14 cellular contexts compared by ENCODE assay signal in genomic region chr9:133656211-133657119, GRCh38. TPM values are rescaled to one million over a fixed set of nuclear protein-coding genes. Genes with fewer than 3 reads are reported as not detected.
DNase-seq lines count a peak whose midpoint lies in the region; ATAC-seq lines count a peak whose summit lies in the region.
"Had no signal": no experiment of that assay in that cellular context is flagged by ENCODE, and none has a peak within 500 bp of the region (broad histone marks: within the 10 kb centered on the region; RNA-seq: fewer than 3 reads in every experiment).

No MANE protein-coding gene starts in this region.

- DNase-seq in DMS79 treated with DMSO at 0.1 percent for 48 hours (lab: John Stamatoyannopoulos, UW) (peak; percentile 87), ureter (ENCODE audit: low spot score) (no peak), OCI-M2 (lab: John Stamatoyannopoulos, UW; ENCODE audit: unreplicated experiment) (no peak)
- DNase-seq in activated CD4-positive, alpha-beta T cell treated with anti-CD3 and anti-CD28 coated beads, Interleukin-2, amount 10 ng/mL, durations not matched to agents 7 days and 5 days = peak; percentile 45
- peak; percentile 34 for DNase-seq in effector CD4-positive, alpha-beta T cell
- DNase-seq: activated CD4-positive, CD25-positive, alpha-beta regulatory T cell treated with anti-CD3 and anti-CD28 coated beads, Interleukin-2, amount 50 U/mL, for 72 hours; NCI-H82 had no signal

- ATAC-seq in HG02973 (IDR thresholded peaks at IDR 0.05; ENCODE audit: unreplicated experiment) = no peak
- no peak for ATAC-seq in GM21381 (IDR thresholded peaks at IDR 0.05; ENCODE audit: unreplicated experiment)

- H3K36me3 ChIP-seq in BLaER1 = no peaks in the 10 kb centered on the region

- no peaks in the 10 kb centered on the region for H4K20me1 ChIP-seq in BLaER1

- H3K4me1 Mint-ChIP-seq in activated CD4-positive, alpha-beta T cell treated with anti-CD3 and anti-CD28 coated beads, Interleukin-2, amount 10 ng/mL, durations not matched to agents 7 days and 5 days = peaks cover 11% of the 10 kb centered on the region

- H3K4me3 ChIP-seq in BLaER1 = no peak overlapping the region

- POLR2A ChIA-PET in activated CD4-positive, alpha-beta T cell treated with anti-CD3 and anti-CD28 coated beads, Interleukin-2, amount 10 ng/mL, durations not matched to agents 7 days and 5 days (lab: Charles Lee) = no interaction called here

- peaks cover 21% of the 10 kb centered on the region; the same call in 1 of the 2 replicates for H3K27me3 ChIP-seq in BLaER1

- no peaks in the 10 kb centered on the region for H3K9me3 ChIP-seq in BLaER1

- H3K27ac Mint-ChIP-seq in activated CD4-positive, alpha-beta T cell treated with anti-CD3 and anti-CD28 coated beads, Interleukin-2, amount 10 ng/mL, durations not matched to agents 7 days and 5 days = no peak overlapping the region

- H3K36me3 Mint-ChIP-seq in activated CD4-positive, alpha-beta T cell treated with anti-CD3 and anti-CD28 coated beads, Interleukin-2, amount 10 ng/mL, durations not matched to agents 7 days and 5 days (ENCODE audit: low read depth) = no peaks in the 10 kb centered on the region

- H3K9ac ChIP-seq in BLaER1 = no peak overlapping the region

- no peak overlapping the region for H3K4me3 Mint-ChIP-seq in activated CD4-positive, alpha-beta T cell treated with anti-CD3 and anti-CD28 coated beads, Interleukin-2, amount 10 ng/mL, durations not matched to agents 7 days and 5 days

- H3K9me3 Mint-ChIP-seq in activated CD4-positive, alpha-beta T cell treated with anti-CD3 and anti-CD28 coated beads, Interleukin-2, amount 10 ng/mL, durations not matched to agents 7 days and 5 days = no peaks in the 10 kb centered on the region

- H3K27me3 Mint-ChIP-seq in activated CD4-positive, alpha-beta T cell treated with anti-CD3 and anti-CD28 coated beads, Interleukin-2, amount 10 ng/mL, durations not matched to agents 7 days and 5 days = peaks cover 47% of the 10 kb centered on the region

- H3K4me2 ChIP-seq in BLaER1 = peak overlapping the region; percentile 47

- CTCF ChIA-PET in activated CD4-positive, alpha-beta T cell treated with anti-CD3 and anti-CD28 coated beads, Interleukin-2, amount 10 ng/mL, durations not matched to agents 7 days and 5 days (lab: Charles Lee) = interaction anchor here (1.1 to 1.3 kb wide), 2 partner anchors 11 to 45 kb away, joined by 3 read pairs; no protein-coding TSS in a partner anchor

- H3K27ac ChIP-seq in BLaER1 = no peak overlapping the region
- H3K27ac ChIP-seq: HL-60 had no signal

- peaks cover 41% of the 10 kb centered on the region for H3K4me1 ChIP-seq in BLaER1

RNA-seq across cellular contexts. Expression of gene DBH, which starts 20.3 kb away (rescaled TPM):
- not detected for total RNA-seq in activated CD4-positive, alpha-beta T cell treated with anti-CD3 and anti-CD28 coated beads, Interleukin-2, amount 10 ng/mL, durations not matched to agents 7 days and 5 days
- not detected for total RNA-seq in ureter
- total RNA-seq: astrocyte, glomerular endothelial cell, M059J had no signal

RNA-seq across cellular contexts. Expression of gene FAM163B, which starts 47.3 kb away (rescaled TPM):
- total RNA-seq in activated CD4-positive, alpha-beta T cell treated with anti-CD3 and anti-CD28 coated beads, Interleukin-2, amount 10 ng/mL, durations not matched to agents 7 days and 5 days = not detected
- total RNA-seq in ureter = not detected
- total RNA-seq: astrocyte, glomerular endothelial cell, M059J had no signal

Comparison
In these comparisons a context has a peak if more than half of its experiments do, and no peak if none do; other contexts are left out.
1. DNase-seq: peak in DMS79 treated with DMSO at 0.1 percent for 48 hours (single experiment), activated CD4-positive, alpha-beta T cell treated with anti-CD3 and anti-CD28 coated beads, Interleukin-2, amount 10 ng/mL, durations not matched to agents 7 days and 5 days (single experiment) and effector CD4-positive, alpha-beta T cell (single experiment); none in ureter (single experiment) and OCI-M2 (single experiment).